ENCODE assay signal across 7 cellular contexts in genomic region chr16:1941924-1942809, GRCh38. TPM values are rescaled to one million over a fixed set of nuclear protein-coding genes. Genes with fewer than 3 reads are reported as not detected.
DNase-seq lines count a peak whose midpoint lies in the region; ATAC-seq and TF ChIP-seq lines count a peak whose summit lies in the region.
"Had no signal": no experiment of that assay in that cellular context is flagged by ENCODE, and none has a peak within 500 bp of the region (broad histone marks: within the 10 kb centered on the region; RNA-seq: fewer than 3 reads in every experiment).

No MANE protein-coding gene starts in this region.

- WGBS in GM23248 (ENCODE audit: low coverage in 1 of 2, low lambda C conversion rate in 2 of 2, missing lambda C conversion rate in 2 of 2), 2 experiments, result 1 to 7% methylated on average over 13 to 17 of the region's 17 CpGs
- 10 to 18% methylated on average over 15 to 17 of the region's 17 CpGs for WGBS in lung, 2 donors

- peak overlapping the region; percentile 93 for H2AFZ ChIP-seq in GM23248

- peak; percentile 58 for DNase-seq in GM23248
- no peak for DNase-seq in activated T-cell treated with anti-CD3 and anti-CD28 coated beads, Interleukin-2, amount 50 U/mL, for 72 hours
- DNase-seq in lung (ENCODE audit: low spot score), result peak; percentile 61
- no peak for DNase-seq in NK-92 treated with Interleukin-12 subunit alpha and Interleukin-12 subunit beta, amount 100 ng/mL, for 24 hours (lab: John Stamatoyannopoulos, UW)
- no peak for DNase-seq in SK-N-DZ (ENCODE audit: low spot score)

- H3K4me1 ChIP-seq in GM23248 (ENCODE audit: insufficient read depth) (no peaks in the 10 kb centered on the region), lung (ENCODE audit: control insufficient read depth in 2 of 2, insufficient read depth in 2 of 2, low read length in 2 of 2) (peaks cover 0 to 12% of the 10 kb centered on the region in 2 donors)

- no peaks in the 10 kb centered on the region for H3F3A ChIP-seq in GM23248 (ENCODE audit: insufficient read depth)

- H3K9me3 ChIP-seq in GM23248 (ENCODE audit: low read depth), result no peaks in the 10 kb centered on the region
- H3K9me3 ChIP-seq in lung (ENCODE audit: control insufficient read depth in 2 of 2, insufficient read depth in 1 of 2, low read length in 1 of 2), result no peaks in the 10 kb centered on the region

- no peaks in the 10 kb centered on the region for H4K20me1 ChIP-seq in GM23248 (ENCODE audit: insufficient read depth)

- peak overlapping the region; percentile 85 for H3K4me2 ChIP-seq in GM23248 (ENCODE audit: unreplicated experiment)

- no peak for ATAC-seq in activated T-cell treated with anti-CD3 and anti-CD28 coated beads, Interleukin-2, amount 50 U/mL, for 72 hours (replicated peaks in 1 of 2)
- ATAC-seq in lung (ENCODE audit: insufficient read depth, low FRiP score) (no peak), GM21737 (IDR thresholded peaks at IDR 0.05; ENCODE audit: unreplicated experiment) (no peak)

- H3K27ac ChIP-seq in GM23248, result 0 out of 2 replicates have a peak overlapping the region, but pooled peaks have one; percentile 14
- H3K27ac ChIP-seq in lung (ENCODE audit: low read depth in 1 of 2, low read length in 1 of 2), result peak overlapping the region; percentile 89 to 90

- H3K9me2 ChIP-seq in GM23248 (ENCODE audit: insufficient read depth), result no peaks in the 10 kb centered on the region

- no peak for TF ChIP-seq CTCF in lung (IDR thresholded peaks at IDR 0.05; ENCODE audit: control extremely low read depth, extremely low read depth)

- H3K27me3 Mint-ChIP-seq in activated T-cell treated with anti-CD3 and anti-CD28 coated beads, Interleukin-2, amount 50 U/mL, for 72 hours (ENCODE audit: low read depth), result no peaks in the 10 kb centered on the region

- H3K36me3 Mint-ChIP-seq in activated T-cell treated with anti-CD3 and anti-CD28 coated beads, Interleukin-2, amount 50 U/mL, for 72 hours (ENCODE audit: insufficient read depth in 2 of 2), result peaks cover 2% of the 10 kb centered on the region in 2 donors

- H3K36me3 ChIP-seq in GM23248 (ENCODE audit: low read depth), result no peaks in the 10 kb centered on the region; the same call in 1 of the 2 replicates
- H3K36me3 ChIP-seq in lung (ENCODE audit: control insufficient read depth in 2 of 2, insufficient read depth in 2 of 2, low read length in 2 of 2), result peaks cover 0 to 30% of the 10 kb centered on the region in 2 donors

- H3K79me2 ChIP-seq in GM23248 (ENCODE audit: insufficient read depth), result no peaks in the 10 kb centered on the region

- peak overlapping the region; percentile 77 for H3K9ac ChIP-seq in GM23248

- H3K27me3 ChIP-seq in GM23248 (replicated peaks; ENCODE audit: insufficient read depth) (no peaks in the 10 kb centered on the region), lung (ENCODE audit: control insufficient read depth, insufficient read depth) (no peaks in the 10 kb centered on the region)

- peak overlapping the region; percentile 98 for H3K4me3 Mint-ChIP-seq in activated T-cell treated with anti-CD3 and anti-CD28 coated beads, Interleukin-2, amount 50 U/mL, for 72 hours

- in situ Hi-C loops in GM23248 (cut with MboI), result no loop called here

- H3K9me3 Mint-ChIP-seq in activated T-cell treated with anti-CD3 and anti-CD28 coated beads, Interleukin-2, amount 50 U/mL, for 72 hours, result no peaks in the 10 kb centered on the region

- H3K4me3 ChIP-seq in GM23248 (peak overlapping the region; percentile 83), lung (peak overlapping the region; percentile 83)

- peaks cover 31% of the 10 kb centered on the region for H3K4me1 Mint-ChIP-seq in activated T-cell treated with anti-CD3 and anti-CD28 coated beads, Interleukin-2, amount 50 U/mL, for 72 hours (ENCODE audit: low read depth)

- H3K27ac Mint-ChIP-seq in activated T-cell treated with anti-CD3 and anti-CD28 coated beads, Interleukin-2, amount 50 U/mL, for 72 hours, result no peak overlapping the region

RNA-seq across cellular contexts. Expression of gene MSRB1, which starts 0.8 kb away (rescaled TPM):
- total RNA-seq in GM23248 (2014; rRNA removed; shearing (Covaris generic)), result 13.9 and 14.1 TPM in 2 replicates
- polyA plus RNA-seq in GM23248 (2016; fragmentation: Nextera tagmentation; extraction: Ambion mirVana), result 26.9 and 27.4 TPM in 2 replicates
- 10 to 100 TPM; 17.9 to 18.8 TPM for total RNA-seq in activated T-cell treated with anti-CD3 and anti-CD28 coated beads, Interleukin-2, amount 50 U/mL, for 72 hours
- 10 to 100 TPM; 11.1 to 52.1 TPM for total RNA-seq in lung
- 100 to 1,000 TPM in 1 of 2 donors, 10 to 100 TPM in 1; 50.2 to 164 TPM for polyA plus RNA-seq in lung
- polyA plus RNA-seq in SK-N-DZ (2014; cell fraction: cytosol; rRNA removed), result 7.4 and 16.8 TPM in 2 replicates
- 4.1 and 9.1 TPM in 2 replicates for polyA plus RNA-seq in SK-N-DZ (2014; cell fraction: nucleus; rRNA removed)

RNA-seq across cellular contexts. Expression of gene RPL3L, which starts 12.3 kb away (rescaled TPM):
- not detected in 2 replicates for total RNA-seq in GM23248 (2014; rRNA removed; shearing (Covaris generic))
- polyA plus RNA-seq in GM23248 (2016; fragmentation: Nextera tagmentation; extraction: Ambion mirVana) (not detected in 2 replicates), lung (under 1 TPM; 0.01 to 0.04 TPM)
- under 1 TPM; 0.38 to 0.51 TPM for total RNA-seq in activated T-cell treated with anti-CD3 and anti-CD28 coated beads, Interleukin-2, amount 50 U/mL, for 72 hours
- total RNA-seq in lung, result not detected
- not detected in 2 replicates for polyA plus RNA-seq in SK-N-DZ (2014; cell fraction: cytosol; rRNA removed)
- not detected in 2 replicates for polyA plus RNA-seq in SK-N-DZ (2014; cell fraction: nucleus; rRNA removed)

RNA-seq across cellular contexts. Expression of gene NDUFB10, which starts 17.2 kb away (rescaled TPM):
- 136 and 220 TPM in 2 replicates for total RNA-seq in GM23248 (2014; rRNA removed; shearing (Covaris generic))
- polyA plus RNA-seq in GM23248 (2016; fragmentation: Nextera tagmentation; extraction: Ambion mirVana) (266 and 279 TPM in 2 replicates), lung (100 to 1,000 TPM; 139 to 187 TPM)
- total RNA-seq in activated T-cell treated with anti-CD3 and anti-CD28 coated beads, Interleukin-2, amount 50 U/mL, for 72 hours, result 10 to 100 TPM; 69.3 to 98.3 TPM
- 100 to 1,000 TPM; 107 to 124 TPM for total RNA-seq in lung
- 159 and 196 TPM in 2 replicates for polyA plus RNA-seq in SK-N-DZ (2014; cell fraction: cytosol; rRNA removed)
- polyA plus RNA-seq in SK-N-DZ (2014; cell fraction: nucleus; rRNA removed), result 94.8 and 169 TPM in 2 replicates

RNA-seq across cellular contexts. Expression of gene RPS2, which starts 22.5 kb away (rescaled TPM):
- total RNA-seq in GM23248 (2014; rRNA removed; shearing (Covaris generic)), result 1,339 and 1,536 TPM in 2 replicates
- 1,060 and 1,077 TPM in 2 replicates for polyA plus RNA-seq in GM23248 (2016; fragmentation: Nextera tagmentation; extraction: Ambion mirVana)
- 1,000 to 10,000 TPM; 5,556 to 5,984 TPM for total RNA-seq in activated T-cell treated with anti-CD3 and anti-CD28 coated beads, Interleukin-2, amount 50 U/mL, for 72 hours
- 1,000 to 10,000 TPM; 1,331 to 2,412 TPM for total RNA-seq in lung
- 1,000 to 10,000 TPM; 3,147 to 5,214 TPM for polyA plus RNA-seq in lung
- 3,207 and 4,472 TPM in 2 replicates for polyA plus RNA-seq in SK-N-DZ (2014; cell fraction: cytosol; rRNA removed)
- 3,109 and 3,119 TPM in 2 replicates for polyA plus RNA-seq in SK-N-DZ (2014; cell fraction: nucleus; rRNA removed)

RNA-seq across cellular contexts. Expression of gene HS3ST6, which starts 24.0 kb away (rescaled TPM):
- total RNA-seq in GM23248 (2014; rRNA removed; shearing (Covaris generic)), result not detected in 2 replicates
- polyA plus RNA-seq in GM23248 (2016; fragmentation: Nextera tagmentation; extraction: Ambion mirVana) (not detected in 2 replicates), lung (1 to 10 TPM in 1 of 2 donors, under 1 TPM in 1; 0.71 to 2.1 TPM)
- total RNA-seq in activated T-cell treated with anti-CD3 and anti-CD28 coated beads, Interleukin-2, amount 50 U/mL, for 72 hours, result not detected
- 1 to 10 TPM in 1 of 2 donors, under 1 TPM in 1; 0.40 to 5.9 TPM for total RNA-seq in lung
- polyA plus RNA-seq in SK-N-DZ (2014; cell fraction: cytosol; rRNA removed), result not detected in 2 replicates
- not detected in 2 replicates for polyA plus RNA-seq in SK-N-DZ (2014; cell fraction: nucleus; rRNA removed)
- total RNA-seq: activated CD8-positive, alpha-beta memory T cell treated with anti-CD3 and anti-CD28 coated beads for 36 hours had no signal

Comparison
In these comparisons a context has a peak if more than half of its experiments do, and no peak if none do; other contexts are left out.
1. DNase-seq: peak in GM23248 (single experiment) and lung (single experiment); none in activated T-cell treated with anti-CD3 and anti-CD28 coated beads, Interleukin-2, amount 50 U/mL, for 72 hours (0 of 2), NK-92 treated with Interleukin-12 subunit alpha and Interleukin-12 subunit beta, amount 100 ng/mL, for 24 hours (single experiment) and SK-N-DZ (single experiment).